36 cellular contexts compared by ENCODE assay signal in genomic region chr3:120298996-120299395, GRCh38.
"Had no signal": no experiment of that assay in that cellular context is flagged by ENCODE, and none has a peak within 500 bp of the region (broad histone marks: within the 10 kb centered on the region; RNA-seq: fewer than 3 reads in every experiment).

No MANE protein-coding gene starts in this region.

- H3K27me3 ChIP-seq: MG63 had no signal

- DNase-seq: Karpas-422, Kasumi-1, KG1, MG63, MM.1S, MV-4-11, NCI-H1048, NCI-H1092, NCI-H1092 treated with DMSO at 0.1 percent for 48 hours, NCI-H1105, NCI-H1105 treated with DMSO at 0.1 percent for 48 hours, NCI-H1417, NCI-H1417 treated with DMSO at 0.1 percent for 48 hours, NCI-H1436, NCI-H1436 treated with DMSO at 0.1 percent for 48 hours, NCI-H146, NCI-H1694, NCI-H1694 treated with DMSO at 0.1 percent for 48 hours, NCI-H187, NCI-H187 treated with DMSO at 0.1 percent for 48 hours, NCI-H1930, NCI-H2029, NCI-H2029 treated with DMSO at 0.1 percent for 48 hours, NCI-H2081, NCI-H2081 treated with DMSO at 0.1 percent for 48 hours, NCI-H2107, NCI-H2171, NCI-H2171 treated with DMSO at 0.1 percent for 48 hours, NCI-H2227 treated with DMSO at 0.1 percent for 48 hours, NCI-H226, NCI-H345, NCI-H446, NCI-H446 treated with DMSO at 0.1 percent for 48 hours, NCI-H510A, NCI-H510A treated with DMSO at 0.1 percent for 48 hours had no signal

- H3K4me3 ChIP-seq: MG63 had no signal

- H3K4me2 ChIP-seq: KMS-11 had no signal

- H3K36me3 ChIP-seq: MG63 had no signal

- H3K27ac ChIP-seq: KMS-11 had no signal

- H3K9ac ChIP-seq: KMS-11 had no signal
